In the genomic region with DNA sequence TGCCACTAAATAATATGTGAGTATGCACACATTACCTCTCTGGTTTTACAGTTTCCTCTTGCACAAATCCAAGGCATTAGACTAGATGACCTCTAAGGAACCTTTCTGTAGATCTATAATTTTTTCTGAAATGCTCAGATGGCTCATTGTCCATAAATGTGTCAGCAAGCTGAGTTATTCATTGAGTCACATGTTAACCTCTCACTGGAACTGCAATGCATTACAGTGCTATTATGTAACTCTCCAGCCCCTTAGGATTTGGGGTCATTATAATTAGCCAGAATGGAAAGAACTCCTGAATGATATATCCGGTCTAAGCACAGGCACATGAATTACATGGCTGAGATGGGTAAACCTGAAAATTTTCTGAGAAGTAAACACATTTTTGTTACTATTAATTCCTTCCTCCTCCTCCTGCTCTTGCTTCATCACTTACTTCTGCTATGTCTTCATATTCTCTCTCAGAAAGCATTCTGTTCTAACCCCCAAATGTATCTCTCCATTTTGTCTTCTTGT, we compare ENCODE assay signal across 1 cellular context.
TF ChIP-seq lines count a peak whose summit lies in the region.

No MANE protein-coding gene starts in this region.

TF ChIP-seq in HEK293, 187 proteins besides CTCF, POLR2A, EP300 and RAD21 (continued from another document and continues in another):
- TF ChIP-seq, protein P1, sequence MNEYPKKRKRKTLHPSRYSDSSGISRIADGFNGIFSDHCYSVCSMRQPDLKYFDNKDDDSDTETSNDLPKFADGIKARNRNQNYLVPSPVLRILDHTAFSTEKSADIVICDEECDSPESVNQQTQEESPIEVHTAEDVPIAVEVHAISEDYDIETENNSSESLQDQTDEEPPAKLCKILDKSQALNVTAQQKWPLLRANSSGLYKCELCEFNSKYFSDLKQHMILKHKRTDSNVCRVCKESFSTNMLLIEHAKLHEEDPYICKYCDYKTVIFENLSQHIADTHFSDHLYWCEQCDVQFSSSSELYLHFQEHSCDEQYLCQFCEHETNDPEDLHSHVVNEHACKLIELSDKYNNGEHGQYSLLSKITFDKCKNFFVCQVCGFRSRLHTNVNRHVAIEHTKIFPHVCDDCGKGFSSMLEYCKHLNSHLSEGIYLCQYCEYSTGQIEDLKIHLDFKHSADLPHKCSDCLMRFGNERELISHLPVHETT (tag by site-specific recombination; IDR thresholded peaks at IDR 0.05) = peak; percentile 62; the same call in 1 of the 2 replicates
- TF ChIP-seq, protein P2, sequence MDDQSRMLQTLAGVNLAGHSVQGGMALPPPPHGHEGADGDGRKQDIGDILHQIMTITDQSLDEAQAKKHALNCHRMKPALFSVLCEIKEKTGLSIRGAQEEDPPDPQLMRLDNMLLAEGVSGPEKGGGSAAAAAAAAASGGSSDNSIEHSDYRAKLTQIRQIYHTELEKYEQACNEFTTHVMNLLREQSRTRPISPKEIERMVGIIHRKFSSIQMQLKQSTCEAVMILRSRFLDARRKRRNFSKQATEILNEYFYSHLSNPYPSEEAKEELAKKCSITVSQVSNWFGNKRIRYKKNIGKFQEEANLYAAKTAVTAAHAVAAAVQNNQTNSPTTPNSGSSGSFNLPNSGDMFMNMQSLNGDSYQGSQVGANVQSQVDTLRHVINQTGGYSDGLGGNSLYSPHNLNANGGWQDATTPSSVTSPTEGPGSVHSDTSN (CRISPR knock-in tag; IDR thresholded peaks at IDR 0.05) = no peak
- TF ChIP-seq ZNF776 (tag by site-specific recombination; IDR thresholded peaks at IDR 0.05; ENCODE audit: borderline replicate concordance) = no peak
- TF ChIP-seq, protein P3, sequence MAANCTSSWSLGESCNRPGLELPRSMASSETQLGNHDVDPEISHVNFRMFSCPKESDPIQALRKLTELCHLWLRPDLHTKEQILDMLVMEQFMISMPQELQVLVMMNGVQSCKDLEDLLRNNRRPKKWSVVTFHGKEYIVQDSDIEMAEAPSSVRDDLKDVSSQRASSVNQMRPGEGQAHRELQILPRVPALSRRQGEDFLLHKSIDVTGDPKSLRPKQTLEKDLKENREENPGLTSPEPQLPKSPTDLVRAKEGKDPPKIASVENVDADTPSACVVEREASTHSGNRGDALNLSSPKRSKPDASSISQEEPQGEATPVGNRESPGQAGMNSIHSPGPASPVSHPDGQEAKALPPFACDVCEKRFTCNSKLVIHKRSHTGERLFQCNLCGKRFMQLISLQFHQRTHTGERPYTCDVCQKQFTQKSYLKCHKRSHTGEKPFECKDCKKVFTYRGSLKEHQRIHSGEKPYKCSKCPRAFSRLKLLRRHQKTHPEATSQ (tag by site-specific recombination; IDR thresholded peaks at IDR 0.05) = no peak
- no peak for TF ChIP-seq ZNF747 (tag by site-specific recombination; IDR thresholded peaks at IDR 0.05)
- TF ChIP-seq ZBTB17 (tag by site-specific recombination; IDR thresholded peaks at IDR 0.05) = peak; percentile 60
- 0 out of 2 replicates have a peak, but pooled peaks have one; percentile 42 for TF ChIP-seq ZNF660 (tag by site-specific recombination; IDR thresholded peaks at IDR 0.05)
- TF ChIP-seq, protein P4, sequence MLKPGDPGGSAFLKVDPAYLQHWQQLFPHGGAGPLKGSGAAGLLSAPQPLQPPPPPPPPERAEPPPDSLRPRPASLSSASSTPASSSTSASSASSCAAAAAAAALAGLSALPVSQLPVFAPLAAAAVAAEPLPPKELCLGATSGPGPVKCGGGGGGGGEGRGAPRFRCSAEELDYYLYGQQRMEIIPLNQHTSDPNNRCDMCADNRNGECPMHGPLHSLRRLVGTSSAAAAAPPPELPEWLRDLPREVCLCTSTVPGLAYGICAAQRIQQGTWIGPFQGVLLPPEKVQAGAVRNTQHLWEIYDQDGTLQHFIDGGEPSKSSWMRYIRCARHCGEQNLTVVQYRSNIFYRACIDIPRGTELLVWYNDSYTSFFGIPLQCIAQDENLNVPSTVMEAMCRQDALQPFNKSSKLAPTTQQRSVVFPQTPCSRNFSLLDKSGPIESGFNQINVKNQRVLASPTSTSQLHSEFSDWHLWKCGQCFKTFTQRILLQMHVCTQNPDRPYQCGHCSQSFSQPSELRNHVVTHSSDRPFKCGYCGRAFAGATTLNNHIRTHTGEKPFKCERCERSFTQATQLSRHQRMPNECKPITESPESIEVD (tag by site-specific recombination; IDR thresholded peaks at IDR 0.05) = peak; percentile 96
- no peak for TF ChIP-seq SCRT2 (tag by site-specific recombination; IDR thresholded peaks at IDR 0.05)
- TF ChIP-seq ZNF558 (tag by site-specific recombination; IDR thresholded peaks at IDR 0.05) = peak; percentile 51; the same call in 1 of the 2 replicates
- peak; percentile 86 for TF ChIP-seq ZEB2 (tag by site-specific recombination; IDR thresholded peaks at IDR 0.05)
- peak; percentile 35; the same call in 1 of the 2 replicates for TF ChIP-seq FEZF1 (tag by site-specific recombination; IDR thresholded peaks at IDR 0.05)
- no peak for TF ChIP-seq ZNF610 (tag by site-specific recombination; IDR thresholded peaks at IDR 0.05; ENCODE audit: borderline replicate concordance)
- no peak for TF ChIP-seq ZNF202 (tag by site-specific recombination; IDR thresholded peaks at IDR 0.05; ENCODE audit: borderline replicate concordance)
- TF ChIP-seq, protein P5, sequence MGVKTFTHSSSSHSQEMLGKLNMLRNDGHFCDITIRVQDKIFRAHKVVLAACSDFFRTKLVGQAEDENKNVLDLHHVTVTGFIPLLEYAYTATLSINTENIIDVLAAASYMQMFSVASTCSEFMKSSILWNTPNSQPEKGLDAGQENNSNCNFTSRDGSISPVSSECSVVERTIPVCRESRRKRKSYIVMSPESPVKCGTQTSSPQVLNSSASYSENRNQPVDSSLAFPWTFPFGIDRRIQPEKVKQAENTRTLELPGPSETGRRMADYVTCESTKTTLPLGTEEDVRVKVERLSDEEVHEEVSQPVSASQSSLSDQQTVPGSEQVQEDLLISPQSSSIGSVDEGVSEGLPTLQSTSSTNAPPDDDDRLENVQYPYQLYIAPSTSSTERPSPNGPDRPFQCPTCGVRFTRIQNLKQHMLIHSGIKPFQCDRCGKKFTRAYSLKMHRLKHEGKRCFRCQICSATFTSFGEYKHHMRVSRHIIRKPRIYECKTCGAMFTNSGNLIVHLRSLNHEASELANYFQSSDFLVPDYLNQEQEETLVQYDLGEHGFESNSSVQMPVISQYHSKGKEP (tag by site-specific recombination; IDR thresholded peaks at IDR 0.05) = peak; percentile 93
- TF ChIP-seq, protein P6, sequence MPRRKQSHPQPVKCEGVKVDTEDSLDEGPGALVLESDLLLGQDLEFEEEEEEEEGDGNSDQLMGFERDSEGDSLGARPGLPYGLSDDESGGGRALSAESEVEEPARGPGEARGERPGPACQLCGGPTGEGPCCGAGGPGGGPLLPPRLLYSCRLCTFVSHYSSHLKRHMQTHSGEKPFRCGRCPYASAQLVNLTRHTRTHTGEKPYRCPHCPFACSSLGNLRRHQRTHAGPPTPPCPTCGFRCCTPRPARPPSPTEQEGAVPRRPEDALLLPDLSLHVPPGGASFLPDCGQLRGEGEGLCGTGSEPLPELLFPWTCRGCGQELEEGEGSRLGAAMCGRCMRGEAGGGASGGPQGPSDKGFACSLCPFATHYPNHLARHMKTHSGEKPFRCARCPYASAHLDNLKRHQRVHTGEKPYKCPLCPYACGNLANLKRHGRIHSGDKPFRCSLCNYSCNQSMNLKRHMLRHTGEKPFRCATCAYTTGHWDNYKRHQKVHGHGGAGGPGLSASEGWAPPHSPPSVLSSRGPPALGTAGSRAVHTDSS (tag by site-specific recombination; IDR thresholded peaks at IDR 0.05) = peak; percentile 39; the same call in 1 of the 2 replicates
- TF ChIP-seq OVOL3 (tag by site-specific recombination; IDR thresholded peaks at IDR 0.05) = no peak
- peak; percentile 45; the same call in 1 of the 2 replicates for TF ChIP-seq ZNF394 (tag by site-specific recombination; IDR thresholded peaks at IDR 0.05; ENCODE audit: borderline replicate concordance)
- TF ChIP-seq, protein P7, sequence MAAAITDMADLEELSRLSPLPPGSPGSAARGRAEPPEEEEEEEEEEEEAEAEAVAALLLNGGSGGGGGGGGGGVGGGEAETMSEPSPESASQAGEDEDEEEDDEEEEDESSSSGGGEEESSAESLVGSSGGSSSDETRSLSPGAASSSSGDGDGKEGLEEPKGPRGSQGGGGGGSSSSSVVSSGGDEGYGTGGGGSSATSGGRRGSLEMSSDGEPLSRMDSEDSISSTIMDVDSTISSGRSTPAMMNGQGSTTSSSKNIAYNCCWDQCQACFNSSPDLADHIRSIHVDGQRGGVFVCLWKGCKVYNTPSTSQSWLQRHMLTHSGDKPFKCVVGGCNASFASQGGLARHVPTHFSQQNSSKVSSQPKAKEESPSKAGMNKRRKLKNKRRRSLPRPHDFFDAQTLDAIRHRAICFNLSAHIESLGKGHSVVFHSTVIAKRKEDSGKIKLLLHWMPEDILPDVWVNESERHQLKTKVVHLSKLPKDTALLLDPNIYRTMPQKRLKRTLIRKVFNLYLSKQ (tag by site-specific recombination; IDR thresholded peaks at IDR 0.05; ENCODE audit: borderline replicate concordance) = no peak
- no peak for TF ChIP-seq ZNF404 (tag by site-specific recombination; IDR thresholded peaks at IDR 0.05)
- TF ChIP-seq, protein P8, sequence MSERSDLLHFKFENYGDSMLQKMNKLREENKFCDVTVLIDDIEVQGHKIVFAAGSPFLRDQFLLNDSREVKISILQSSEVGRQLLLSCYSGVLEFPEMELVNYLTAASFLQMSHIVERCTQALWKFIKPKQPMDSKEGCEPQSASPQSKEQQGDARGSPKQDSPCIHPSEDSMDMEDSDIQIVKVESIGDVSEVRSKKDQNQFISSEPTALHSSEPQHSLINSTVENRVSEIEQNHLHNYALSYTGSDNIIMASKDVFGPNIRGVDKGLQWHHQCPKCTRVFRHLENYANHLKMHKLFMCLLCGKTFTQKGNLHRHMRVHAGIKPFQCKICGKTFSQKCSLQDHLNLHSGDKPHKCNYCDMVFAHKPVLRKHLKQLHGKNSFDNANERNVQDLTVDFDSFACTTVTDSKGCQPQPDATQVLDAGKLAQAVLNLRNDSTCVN (tag by site-specific recombination; optimal IDR thresholded peaks at IDR 0.05) = no peak
- TF ChIP-seq, protein P9, sequence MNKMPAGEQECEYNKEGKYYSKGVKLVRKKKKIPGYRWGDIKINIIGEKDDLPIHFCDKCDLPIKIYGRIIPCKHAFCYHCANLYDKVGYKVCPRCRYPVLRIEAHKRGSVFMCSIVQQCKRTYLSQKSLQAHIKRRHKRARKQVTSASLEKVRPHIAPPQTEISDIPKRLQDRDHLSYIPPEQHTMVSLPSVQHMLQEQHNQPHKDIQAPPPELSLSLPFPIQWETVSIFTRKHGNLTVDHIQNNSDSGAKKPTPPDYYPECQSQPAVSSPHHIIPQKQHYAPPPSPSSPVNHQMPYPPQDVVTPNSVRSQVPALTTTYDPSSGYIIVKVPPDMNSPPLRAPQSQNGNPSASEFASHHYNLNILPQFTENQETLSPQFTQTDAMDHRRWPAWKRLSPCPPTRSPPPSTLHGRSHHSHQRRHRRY (tag by site-specific recombination; IDR thresholded peaks at IDR 0.05) = no peak
- no peak for TF ChIP-seq ZNF223 (tag by site-specific recombination; IDR thresholded peaks at IDR 0.05)
- no peak for TF ChIP-seq ZNF555 (tag by site-specific recombination; conservative IDR thresholded peaks at IDR 0.05)
- peak; percentile 35; the same call in 1 of the 2 replicates for TF ChIP-seq SP2 (tag by site-specific recombination; IDR thresholded peaks at IDR 0.05)
- no peak for TF ChIP-seq ZNF175 (tag by site-specific recombination; IDR thresholded peaks at IDR 0.05)
- no peak for TF ChIP-seq ZNF623 (tag by site-specific recombination; IDR thresholded peaks at IDR 0.05)
- TF ChIP-seq, protein P10, sequence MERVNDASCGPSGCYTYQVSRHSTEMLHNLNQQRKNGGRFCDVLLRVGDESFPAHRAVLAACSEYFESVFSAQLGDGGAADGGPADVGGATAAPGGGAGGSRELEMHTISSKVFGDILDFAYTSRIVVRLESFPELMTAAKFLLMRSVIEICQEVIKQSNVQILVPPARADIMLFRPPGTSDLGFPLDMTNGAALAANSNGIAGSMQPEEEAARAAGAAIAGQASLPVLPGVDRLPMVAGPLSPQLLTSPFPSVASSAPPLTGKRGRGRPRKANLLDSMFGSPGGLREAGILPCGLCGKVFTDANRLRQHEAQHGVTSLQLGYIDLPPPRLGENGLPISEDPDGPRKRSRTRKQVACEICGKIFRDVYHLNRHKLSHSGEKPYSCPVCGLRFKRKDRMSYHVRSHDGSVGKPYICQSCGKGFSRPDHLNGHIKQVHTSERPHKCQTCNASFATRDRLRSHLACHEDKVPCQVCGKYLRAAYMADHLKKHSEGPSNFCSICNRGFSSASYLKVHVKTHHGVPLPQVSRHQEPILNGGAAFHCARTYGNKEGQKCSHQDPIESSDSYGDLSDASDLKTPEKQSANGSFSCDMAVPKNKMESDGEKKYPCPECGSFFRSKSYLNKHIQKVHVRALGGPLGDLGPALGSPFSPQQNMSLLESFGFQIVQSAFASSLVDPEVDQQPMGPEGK (tag by site-specific recombination; IDR thresholded peaks at IDR 0.05) = peak; percentile 35; the same call in 1 of the 2 replicates
- TF ChIP-seq ZNF292 (tag by site-specific recombination; IDR thresholded peaks at IDR 0.05; ENCODE audit: borderline replicate concordance, low read depth) = no peak
- TF ChIP-seq, protein P11, sequence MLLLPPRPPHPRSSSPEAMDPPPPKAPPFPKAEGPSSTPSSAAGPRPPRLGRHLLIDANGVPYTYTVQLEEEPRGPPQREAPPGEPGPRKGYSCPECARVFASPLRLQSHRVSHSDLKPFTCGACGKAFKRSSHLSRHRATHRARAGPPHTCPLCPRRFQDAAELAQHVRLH (tag by site-specific recombination; IDR thresholded peaks at IDR 0.05) = no peak
- TF ChIP-seq ZNF350 (tag by site-specific recombination; IDR thresholded peaks at IDR 0.05) = no peak
- TF ChIP-seq KLF1 (tag by site-specific recombination; IDR thresholded peaks at IDR 0.05) = no peak
- TF ChIP-seq WT1 (tag by site-specific recombination; IDR thresholded peaks at IDR 0.05) = no peak
- TF ChIP-seq ZNF473 (tag by site-specific recombination; IDR thresholded peaks at IDR 0.05) = no peak
- TF ChIP-seq ZNF530 (tag by site-specific recombination; IDR thresholded peaks at IDR 0.05; ENCODE audit: low read depth) = no peak
- TF ChIP-seq ZNF514 (tag by site-specific recombination; IDR thresholded peaks at IDR 0.05) = no peak
- TF ChIP-seq ZFHX2 (tag by site-specific recombination; conservative IDR thresholded peaks at IDR 0.05) = no peak
- no peak for TF ChIP-seq ZNF768 (tag by site-specific recombination; IDR thresholded peaks at IDR 0.05)
